Comparison of ENCODE assay signal across 9 cellular contexts in the genomic region with DNA sequence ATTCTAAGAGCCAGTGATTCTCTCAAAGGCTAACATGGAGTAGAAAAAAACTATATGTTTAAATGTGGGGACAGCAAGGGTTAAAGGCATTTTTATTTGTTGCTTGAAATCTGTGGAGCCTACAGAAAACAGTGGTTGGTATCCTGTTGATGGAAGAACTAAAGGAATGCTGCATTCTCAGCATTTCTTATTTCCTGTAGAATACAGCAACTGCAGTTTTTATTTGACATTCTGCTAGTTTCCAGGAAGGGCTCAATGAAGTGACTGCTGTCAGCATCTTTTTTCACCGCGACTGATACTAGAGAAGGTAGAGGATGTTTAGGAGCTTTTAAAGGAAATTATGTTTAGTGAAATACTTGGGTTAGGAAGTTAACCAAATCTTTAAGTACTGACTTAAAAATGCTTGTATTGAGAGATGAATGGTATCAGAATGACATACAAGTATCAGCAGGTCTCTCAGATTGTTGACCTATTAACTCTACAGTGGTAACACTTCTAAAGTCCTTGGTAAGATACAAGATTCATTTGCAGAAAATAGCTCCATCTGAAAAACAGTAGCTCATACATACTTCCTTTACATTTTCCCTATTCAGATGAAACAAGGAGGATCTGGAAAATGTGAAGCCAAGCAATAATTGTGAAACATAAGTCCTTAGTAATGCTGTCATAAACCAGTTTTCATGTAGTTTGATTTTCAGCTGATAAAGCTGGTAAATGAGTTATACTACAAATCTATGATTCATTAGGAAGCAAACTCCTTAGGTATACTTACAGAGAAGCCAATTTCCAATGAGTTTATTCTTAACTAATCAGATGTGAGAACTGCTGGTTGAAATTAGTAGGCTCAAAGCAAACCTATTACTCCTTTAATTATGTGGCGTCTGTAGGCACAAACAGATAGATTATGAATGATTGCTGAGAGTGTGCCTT. TPM values are rescaled to one million over a fixed set of nuclear protein-coding genes. Genes with fewer than 3 reads are reported as not detected.
A peak's percentile ranks its signal among the peaks of the same experiment; 100 is the strongest.
DNase-seq lines count a peak whose midpoint lies in the region; ATAC-seq and TF ChIP-seq lines count a peak whose summit lies in the region.
"Had no signal": no experiment of that assay in that cellular context is flagged by ENCODE, and none has a peak within 500 bp of the region (broad histone marks: within the 10 kb centered on the region; RNA-seq: fewer than 3 reads in every experiment).

No MANE protein-coding gene starts in this region.

- H3K9ac ChIP-seq in iPS-20b (ENCODE audit: low read depth, low read length) = peak overlapping the region; percentile 55; the same call in 1 of the 2 replicates

- no peak for DNase-seq in activated T-cell treated with anti-CD3 and anti-CD28 coated beads, Interleukin-2, amount 50 U/mL, for 24 hours
- no peak for DNase-seq in activated T-cell treated with anti-CD3 and anti-CD28 coated beads, Interleukin-2, amount 50 U/mL, for 1 hour
- no peak for DNase-seq in activated CD8-positive, alpha-beta T cell treated with anti-CD3 and anti-CD28 coated beads for 36 hours
- DNase-seq in thyroid gland (no peak), cerebellar cortex (ENCODE audit: low spot score) (no peak), NCI-H748 treated with DMSO at 0.1 percent for 48 hours (lab: John Stamatoyannopoulos, UW) (no peak)
- DNase-seq: NCI-H1048 had no signal

- H3K27me3 ChIP-seq in iPS-20b (ENCODE audit: insufficient read depth, low read length) (no peaks in the 10 kb centered on the region), thyroid gland (no peaks in the 10 kb centered on the region)

- CTCF ChIA-PET in activated CD8-positive, alpha-beta T cell treated with anti-CD3 and anti-CD28 coated beads for 36 hours (lab: Charles Lee) = interaction anchor here (1.0 to 1.9 kb wide), 3 partner anchors 8 to 113 kb away, joined by 4 to 6 read pairs (median 4); a partner anchor contains a TSS

- peaks cover 73% of the 10 kb centered on the region for H3K4me1 Mint-ChIP-seq in activated T-cell treated with anti-CD3 and anti-CD28 coated beads, Interleukin-2, amount 50 U/mL, for 24 hours (ENCODE audit: low read depth)
- peaks cover 59% of the 10 kb centered on the region for H3K4me1 Mint-ChIP-seq in activated CD8-positive, alpha-beta T cell treated with anti-CD3 and anti-CD28 coated beads for 36 hours (ENCODE audit: low read depth)

- intact Hi-C loops in activated CD8-positive, alpha-beta T cell treated with anti-CD3 and anti-CD28 coated beads for 36 hours (cut with micrococcal nuclease) = no loop called here
- intact Hi-C loops in thyroid gland (cut with DNase I) = no loop called here

- H3K4me3 ChIP-seq in iPS-20b (ENCODE audit: low read length) (no peak overlapping the region), thyroid gland (replicated peaks in 1 of 3) (no peak overlapping the region)

- ATAC-seq in activated CD8-positive, alpha-beta T cell treated with anti-CD3 and anti-CD28 coated beads for 36 hours = peak; percentile 27
- no peak for ATAC-seq in GM18519 (IDR thresholded peaks at IDR 0.05; ENCODE audit: low FRiP score, unreplicated experiment)

- H3K27ac Mint-ChIP-seq in activated T-cell treated with anti-CD3 and anti-CD28 coated beads, Interleukin-2, amount 50 U/mL, for 24 hours = peak overlapping the region; percentile 79
- H3K27ac Mint-ChIP-seq in activated CD8-positive, alpha-beta T cell treated with anti-CD3 and anti-CD28 coated beads for 36 hours = peak overlapping the region; percentile 52

- no peak for TF ChIP-seq CTCF in activated CD8-positive, alpha-beta T cell treated with anti-CD3 and anti-CD28 coated beads for 36 hours (IDR thresholded peaks at IDR 0.05)
- no peak for TF ChIP-seq CTCF in thyroid gland (IDR thresholded peaks at IDR 0.05)

- H3K36me3 Mint-ChIP-seq in activated T-cell treated with anti-CD3 and anti-CD28 coated beads, Interleukin-2, amount 50 U/mL, for 24 hours (ENCODE audit: low read depth) = peaks cover 48% of the 10 kb centered on the region
- H3K36me3 Mint-ChIP-seq in activated CD8-positive, alpha-beta T cell treated with anti-CD3 and anti-CD28 coated beads for 36 hours (ENCODE audit: low read depth) = peaks cover 23% of the 10 kb centered on the region

- TF ChIP-seq POLR2A in thyroid gland (IDR thresholded peaks at IDR 0.05) = no peak

- no peak overlapping the region for H3K4me3 Mint-ChIP-seq in activated T-cell treated with anti-CD3 and anti-CD28 coated beads, Interleukin-2, amount 50 U/mL, for 24 hours
- no peak overlapping the region for H3K4me3 Mint-ChIP-seq in activated CD8-positive, alpha-beta T cell treated with anti-CD3 and anti-CD28 coated beads for 36 hours

- H3K36me3 ChIP-seq in iPS-20b (ENCODE audit: insufficient read depth, low read depth, low read length) (0 out of 2 replicates have a peak, but pooled peaks cover 10% of the 10 kb centered on the region), thyroid gland (no peaks in the 10 kb centered on the region)

- POLR2A ChIA-PET in activated CD8-positive, alpha-beta T cell treated with anti-CD3 and anti-CD28 coated beads for 36 hours (lab: Charles Lee) = interaction anchor here (0.7 to 1.3 kb wide), 2 partner anchors 16 to 284 kb away, joined by 3 to 5 read pairs; no protein-coding TSS in a partner anchor

- H3K4me1 ChIP-seq in iPS-20b (ENCODE audit: insufficient read depth, low read length) (peaks cover 13% of the 10 kb centered on the region), thyroid gland (peaks cover 30 to 43% of the 10 kb centered on the region in 2 donors)

- no peak overlapping the region for H3K27ac ChIP-seq in iPS-20b (ENCODE audit: low read length)
- peak overlapping the region in 2 of 3 donors; percentile 8 to 14 for H3K27ac ChIP-seq in thyroid gland

- WGBS in thyroid gland, 2 donors = 57 to 60% methylated on average over 3 of the region's 3 CpGs

- H3K27me3 Mint-ChIP-seq in activated T-cell treated with anti-CD3 and anti-CD28 coated beads, Interleukin-2, amount 50 U/mL, for 24 hours = no peaks in the 10 kb centered on the region
- no peaks in the 10 kb centered on the region for H3K27me3 Mint-ChIP-seq in activated CD8-positive, alpha-beta T cell treated with anti-CD3 and anti-CD28 coated beads for 36 hours

- H3K9me3 ChIP-seq in iPS-20b (ENCODE audit: insufficient read depth, low read depth, low read length) (no peaks in the 10 kb centered on the region), thyroid gland (no peaks in the 10 kb centered on the region)

- H3K9me3 Mint-ChIP-seq in activated T-cell treated with anti-CD3 and anti-CD28 coated beads, Interleukin-2, amount 50 U/mL, for 24 hours = no peaks in the 10 kb centered on the region
- no peaks in the 10 kb centered on the region for H3K9me3 Mint-ChIP-seq in activated CD8-positive, alpha-beta T cell treated with anti-CD3 and anti-CD28 coated beads for 36 hours

RNA-seq across cellular contexts. Expression of a gene that starts 15.2 kb away (rescaled TPM):
- 100 to 1,000 TPM; 137 to 142 TPM for total RNA-seq in activated CD8-positive, alpha-beta T cell treated with anti-CD3 and anti-CD28 coated beads for 36 hours
- total RNA-seq in thyroid gland = 100 to 1,000 TPM; 250 to 474 (median 364) TPM
